In the genomic region with DNA sequence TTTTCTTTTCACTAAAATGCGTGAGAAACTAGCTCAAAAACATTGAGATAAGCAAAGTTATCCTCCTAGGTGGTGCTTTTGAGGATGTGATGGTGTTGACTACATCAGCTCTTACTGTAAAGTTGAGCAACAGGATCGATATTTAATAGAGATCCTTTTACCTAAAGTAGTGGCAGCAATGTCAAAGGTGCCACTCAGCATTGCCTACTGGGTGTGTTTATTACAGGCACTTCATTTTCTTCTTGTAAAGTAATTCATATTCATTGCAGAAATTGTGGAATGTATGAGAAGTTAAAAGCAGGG, we compare ENCODE assay signal across 1 cellular context.
TF ChIP-seq lines count a peak whose summit lies in the region.

No MANE protein-coding gene starts in this region.

TF ChIP-seq in GM12878, 131 proteins besides CTCF, POLR2A, EP300 and RAD21:
- TF ChIP-seq TCF3 (IDR thresholded peaks at IDR 0.05; ENCODE audit: borderline replicate concordance, insufficient read depth, low read depth, low read length): no peak
- TF ChIP-seq, protein P1, sequence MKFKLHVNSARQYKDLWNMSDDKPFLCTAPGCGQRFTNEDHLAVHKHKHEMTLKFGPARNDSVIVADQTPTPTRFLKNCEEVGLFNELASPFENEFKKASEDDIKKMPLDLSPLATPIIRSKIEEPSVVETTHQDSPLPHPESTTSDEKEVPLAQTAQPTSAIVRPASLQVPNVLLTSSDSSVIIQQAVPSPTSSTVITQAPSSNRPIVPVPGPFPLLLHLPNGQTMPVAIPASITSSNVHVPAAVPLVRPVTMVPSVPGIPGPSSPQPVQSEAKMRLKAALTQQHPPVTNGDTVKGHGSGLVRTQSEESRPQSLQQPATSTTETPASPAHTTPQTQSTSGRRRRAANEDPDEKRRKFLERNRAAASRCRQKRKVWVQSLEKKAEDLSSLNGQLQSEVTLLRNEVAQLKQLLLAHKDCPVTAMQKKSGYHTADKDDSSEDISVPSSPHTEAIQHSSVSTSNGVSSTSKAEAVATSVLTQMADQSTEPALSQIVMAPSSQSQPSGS (IDR thresholded peaks at IDR 0.05; ENCODE audit: low read length): no peak
